In the genomic region with DNA sequence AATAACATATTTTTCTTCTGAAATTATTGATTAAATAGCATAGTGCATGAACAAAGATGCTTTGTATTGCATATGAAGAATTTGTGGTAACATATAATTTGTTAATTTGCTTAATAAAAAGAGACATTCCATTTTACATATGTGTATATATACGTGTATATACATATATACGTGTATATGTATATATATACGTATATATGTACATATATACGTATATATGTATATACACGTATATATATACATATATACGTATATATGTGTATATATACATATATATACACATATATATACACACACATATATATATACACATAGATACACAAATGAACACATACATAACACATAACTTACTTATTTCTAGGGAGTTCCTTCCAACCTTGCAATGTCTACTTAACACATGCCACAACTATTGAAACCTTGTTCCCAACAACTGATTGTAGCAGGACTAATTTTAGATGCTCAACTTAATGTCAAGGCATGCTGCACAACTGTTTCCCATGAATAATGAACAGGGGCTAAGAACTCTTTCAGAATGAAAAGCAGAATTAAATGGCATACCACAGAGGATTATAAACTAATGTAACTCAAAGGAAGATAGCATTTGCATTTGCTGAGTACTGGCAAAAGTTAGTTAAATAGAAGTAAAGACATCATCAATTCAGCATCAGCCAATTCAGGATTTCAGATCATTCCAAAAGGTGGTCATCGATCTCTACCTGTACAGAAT, we compare ENCODE assay signal across 23 cellular contexts.
"Had no signal": no experiment of that assay in that cellular context is flagged by ENCODE, and none has a peak within 500 bp of the region (broad histone marks: within the 10 kb centered on the region; RNA-seq: fewer than 3 reads in every experiment).

No MANE protein-coding gene starts in this region.

- H3K9me3 ChIP-seq: left ventricle myocardium inferior, sigmoid colon, spleen, testis, uterus had no signal

- H3K36me3 ChIP-seq: left ventricle myocardium inferior, sigmoid colon, spleen, uterus had no signal

- ATAC-seq: activated CD4-positive, CD25-positive, alpha-beta regulatory T cell treated with anti-CD3 and anti-CD28 coated beads, Interleukin-2, amount 50 U/mL, for 24 hours; activated T-cell treated with anti-CD3 and anti-CD28 coated beads, Interleukin-2, amount 50 U/mL, for 72 hours; natural killer cell treated with Interleukin-12 subunit alpha and Interleukin-12 subunit beta and Interleukin-15 and Interleukin-18, amount 100 ng/mL, for 72 hours had no signal

- DNase-seq: activated CD4-positive, alpha-beta memory T cell treated with anti-CD3 and anti-CD28 coated beads, Interleukin-2, amount 10 ng/mL, durations not matched to agents 7 days and 5 days; activated CD4-positive, alpha-beta T cell treated with anti-CD3 and anti-CD28 coated beads, Interleukin-2, amount 10 ng/mL, durations not matched to agents 24 days and 14 days; activated effector memory CD4-positive, alpha-beta T cell treated with Interleukin-2 at 50 U/mL for 16 hours; activated naive CD4-positive, alpha-beta T cell treated with anti-CD3 and anti-CD28 coated beads for 36 hours; activated naive CD8-positive, alpha-beta T cell treated with anti-CD3 and anti-CD28 coated beads, Interleukin-2, amount 10 ng/mL, durations not matched to agents 7 days and 5 days; activated T-cell treated with anti-CD3 and anti-CD28 coated beads, Interleukin-2, amount 50 U/mL, for 72 hours; amniotic stem cell; foreskin fibroblast; immature natural killer cell; left ventricle myocardium inferior; mammary epithelial cell; nucleus accumbens; retina; sigmoid colon; spleen; stimulated activated CD4-positive, alpha-beta T cell treated with anti-CD3 and anti-CD28 coated beads, Interleukin-4, amount 100 ng/mL, for 1 hour; stimulated activated naive CD4-positive, alpha-beta T cell; testis; trophoblast cell; uterus had no signal

- H3K4me1 ChIP-seq: left ventricle myocardium inferior, sigmoid colon, spleen, testis, uterus had no signal

- H3K27me3 ChIP-seq: sigmoid colon, spleen, testis, uterus had no signal

- H3K27ac ChIP-seq: left ventricle myocardium inferior, sigmoid colon, spleen, testis, uterus, VCaP had no signal

- H3K4me3 ChIP-seq: left ventricle myocardium inferior, sigmoid colon, spleen, testis, uterus had no signal
